Comparison of ENCODE assay signal across 1 cellular context in genomic region chr12:47773858-47774580, GRCh38.
TF ChIP-seq lines count a peak whose summit lies in the region.

No MANE protein-coding gene starts in this region.

TF ChIP-seq in K562, 482 proteins besides CTCF, POLR2A, EP300 and RAD21 (continued from another document):
- TF ChIP-seq ZNF740 (CRISPR knock-in tag; IDR thresholded peaks at IDR 0.05) (no peak), ZNF740 (tag; IDR thresholded peaks at IDR 0.05) (no peak), NR3C1 (CRISPR knock-in tag; IDR thresholded peaks at IDR 0.05) (peak; percentile 4; the same call in 1 of the 2 replicates), AFF4 (CRISPR knock-in tag; IDR thresholded peaks at IDR 0.05) (0 out of 2 replicates have a peak, but pooled peaks have one; percentile 47), ZNF644 (tag; IDR thresholded peaks at IDR 0.05; ENCODE audit: low read depth) (no peak), DDX20 (tag; IDR thresholded peaks at IDR 0.05; ENCODE audit: low read depth) (no peak), FOXJ3 (CRISPR knock-in tag; IDR thresholded peaks at IDR 0.05) (no peak), MYNN (IDR thresholded peaks at IDR 0.05) (peak; percentile 43; the same call in 1 of the 2 replicates), MYNN (CRISPR knock-in tag; IDR thresholded peaks at IDR 0.05) (no peak), HDAC3 (IDR thresholded peaks at IDR 0.05; ENCODE audit: borderline replicate concordance, partially characterized antibody) (no peak), ZC3H8 (IDR thresholded peaks at IDR 0.05) (no peak), SMARCB1 (IDR thresholded peaks at IDR 0.05; ENCODE audit: insufficient read length, low read depth) (no peak), RBM17 (IDR thresholded peaks at IDR 0.05; ENCODE audit: borderline replicate concordance, low read depth, low read length) (no peak)
- TF ChIP-seq, protein P1, sequence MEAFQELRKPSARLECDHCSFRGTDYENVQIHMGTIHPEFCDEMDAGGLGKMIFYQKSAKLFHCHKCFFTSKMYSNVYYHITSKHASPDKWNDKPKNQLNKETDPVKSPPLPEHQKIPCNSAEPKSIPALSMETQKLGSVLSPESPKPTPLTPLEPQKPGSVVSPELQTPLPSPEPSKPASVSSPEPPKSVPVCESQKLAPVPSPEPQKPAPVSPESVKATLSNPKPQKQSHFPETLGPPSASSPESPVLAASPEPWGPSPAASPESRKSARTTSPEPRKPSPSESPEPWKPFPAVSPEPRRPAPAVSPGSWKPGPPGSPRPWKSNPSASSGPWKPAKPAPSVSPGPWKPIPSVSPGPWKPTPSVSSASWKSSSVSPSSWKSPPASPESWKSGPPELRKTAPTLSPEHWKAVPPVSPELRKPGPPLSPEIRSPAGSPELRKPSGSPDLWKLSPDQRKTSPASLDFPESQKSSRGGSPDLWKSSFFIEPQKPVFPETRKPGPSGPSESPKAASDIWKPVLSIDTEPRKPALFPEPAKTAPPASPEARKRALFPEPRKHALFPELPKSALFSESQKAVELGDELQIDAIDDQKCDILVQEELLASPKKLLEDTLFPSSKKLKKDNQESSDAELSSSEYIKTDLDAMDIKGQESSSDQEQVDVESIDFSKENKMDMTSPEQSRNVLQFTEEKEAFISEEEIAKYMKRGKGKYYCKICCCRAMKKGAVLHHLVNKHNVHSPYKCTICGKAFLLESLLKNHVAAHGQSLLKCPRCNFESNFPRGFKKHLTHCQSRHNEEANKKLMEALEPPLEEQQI (IDR thresholded peaks at IDR 0.05) = no peak
- TF ChIP-seq, protein P2, sequence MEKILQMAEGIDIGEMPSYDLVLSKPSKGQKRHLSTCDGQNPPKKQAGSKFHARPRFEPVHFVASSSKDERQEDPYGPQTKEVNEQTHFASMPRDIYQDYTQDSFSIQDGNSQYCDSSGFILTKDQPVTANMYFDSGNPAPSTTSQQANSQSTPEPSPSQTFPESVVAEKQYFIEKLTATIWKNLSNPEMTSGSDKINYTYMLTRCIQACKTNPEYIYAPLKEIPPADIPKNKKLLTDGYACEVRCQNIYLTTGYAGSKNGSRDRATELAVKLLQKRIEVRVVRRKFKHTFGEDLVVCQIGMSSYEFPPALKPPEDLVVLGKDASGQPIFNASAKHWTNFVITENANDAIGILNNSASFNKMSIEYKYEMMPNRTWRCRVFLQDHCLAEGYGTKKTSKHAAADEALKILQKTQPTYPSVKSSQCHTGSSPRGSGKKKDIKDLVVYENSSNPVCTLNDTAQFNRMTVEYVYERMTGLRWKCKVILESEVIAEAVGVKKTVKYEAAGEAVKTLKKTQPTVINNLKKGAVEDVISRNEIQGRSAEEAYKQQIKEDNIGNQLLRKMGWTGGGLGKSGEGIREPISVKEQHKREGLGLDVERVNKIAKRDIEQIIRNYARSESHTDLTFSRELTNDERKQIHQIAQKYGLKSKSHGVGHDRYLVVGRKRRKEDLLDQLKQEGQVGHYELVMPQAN (IDR thresholded peaks at IDR 0.05; ENCODE audit: borderline replicate concordance) = no peak
- TF ChIP-seq, protein P3, sequence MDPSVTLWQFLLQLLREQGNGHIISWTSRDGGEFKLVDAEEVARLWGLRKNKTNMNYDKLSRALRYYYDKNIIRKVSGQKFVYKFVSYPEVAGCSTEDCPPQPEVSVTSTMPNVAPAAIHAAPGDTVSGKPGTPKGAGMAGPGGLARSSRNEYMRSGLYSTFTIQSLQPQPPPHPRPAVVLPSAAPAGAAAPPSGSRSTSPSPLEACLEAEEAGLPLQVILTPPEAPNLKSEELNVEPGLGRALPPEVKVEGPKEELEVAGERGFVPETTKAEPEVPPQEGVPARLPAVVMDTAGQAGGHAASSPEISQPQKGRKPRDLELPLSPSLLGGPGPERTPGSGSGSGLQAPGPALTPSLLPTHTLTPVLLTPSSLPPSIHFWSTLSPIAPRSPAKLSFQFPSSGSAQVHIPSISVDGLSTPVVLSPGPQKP (CRISPR knock-in tag; IDR thresholded peaks at IDR 0.05) = no peak
